In genomic region chr11:34859496-34859895, GRCh38 we compare ENCODE assay signal across 17 cellular contexts. TPM values are rescaled to one million over a fixed set of nuclear protein-coding genes. Genes with fewer than 3 reads are reported as not detected.
DNase-seq lines count a peak whose midpoint lies in the region; ATAC-seq, FAIRE-seq and TF ChIP-seq lines count a peak whose summit lies in the region.
"Had no signal": no experiment of that assay in that cellular context is flagged by ENCODE, and none has a peak within 500 bp of the region (broad histone marks: within the 10 kb centered on the region; RNA-seq: fewer than 3 reads in every experiment).

No MANE protein-coding gene starts in this region.

- H3K9me3 Mint-ChIP-seq in glutamatergic neuron (ENCODE audit: unreplicated experiment) = no peaks in the 10 kb centered on the region
- H3K9me3 Mint-ChIP-seq: CD8-positive, alpha-beta T cell; GM23338 had no signal

- no peak overlapping the region for H3K27ac Mint-ChIP-seq in glutamatergic neuron (ENCODE audit: unreplicated experiment)
- H3K27ac Mint-ChIP-seq: CD8-positive, alpha-beta T cell; GM23338 had no signal

- no peak overlapping the region for H3K4me3 ChIP-seq in MM.1S (ENCODE audit: low read length)
- H3K4me3 ChIP-seq in bronchial epithelial cell (ENCODE audit: low read depth, low read length) = no peak overlapping the region
- no peak overlapping the region for H3K4me3 ChIP-seq in skeletal muscle tissue (ENCODE audit: low read length in 3 of 3)
- H3K4me3 ChIP-seq: GM23338, Peyer's patch had no signal

- H3K9me3 ChIP-seq in MM.1S (replicated peaks; ENCODE audit: insufficient read depth, low read length) (no peaks in the 10 kb centered on the region), skeletal muscle tissue (ENCODE audit: control insufficient read depth in 3 of 3, low read length in 3 of 3) (no peaks in the 10 kb centered on the region)
- H3K9me3 ChIP-seq: Peyer's patch had no signal

- H3K4me3 Mint-ChIP-seq in glutamatergic neuron (ENCODE audit: unreplicated experiment) = no peak overlapping the region
- H3K4me3 Mint-ChIP-seq: CD8-positive, alpha-beta T cell; GM23338 had no signal

- H3K36me3 Mint-ChIP-seq in glutamatergic neuron (ENCODE audit: unreplicated experiment) = no peaks in the 10 kb centered on the region
- H3K36me3 Mint-ChIP-seq: CD8-positive, alpha-beta T cell had no signal

- peaks cover 23% of the 10 kb centered on the region for H3K4me1 ChIP-seq in MM.1S (ENCODE audit: low read length)
- peaks cover 15 to 25% (median 23%) of the 10 kb centered on the region in 3 donors for H3K4me1 ChIP-seq in skeletal muscle tissue (ENCODE audit: control insufficient read depth in 3 of 3, insufficient read depth in 3 of 3, low read length in 3 of 3)

- H3K27me3 Mint-ChIP-seq in glutamatergic neuron (ENCODE audit: unreplicated experiment) = no peaks in the 10 kb centered on the region

- H3K27me3 ChIP-seq in MM.1S (replicated peaks; ENCODE audit: insufficient read depth, low read length) (no peaks in the 10 kb centered on the region), bronchial epithelial cell (ENCODE audit: control insufficient read depth, insufficient read depth, low read length) (no peaks in the 10 kb centered on the region), skeletal muscle tissue (ENCODE audit: control insufficient read depth in 3 of 3, insufficient read depth in 3 of 3, low read length in 3 of 3) (no peaks in the 10 kb centered on the region)
- H3K27me3 ChIP-seq: Peyer's patch had no signal

- H3K4me2 ChIP-seq in MM.1S (ENCODE audit: low read depth, low read length) = peak overlapping the region; percentile 27
- H3K4me2 ChIP-seq: GM23338 had no signal

- peaks cover 18% of the 10 kb centered on the region for H3F3A ChIP-seq in MM.1S (ENCODE audit: insufficient read depth, low read length)

- no peaks in the 10 kb centered on the region for H3K4me1 Mint-ChIP-seq in glutamatergic neuron (ENCODE audit: low read depth, unreplicated experiment)

- no peak for TF ChIP-seq CTCF in MM.1S (IDR thresholded peaks at IDR 0.05; ENCODE audit: low read length)
- no peak for TF ChIP-seq CTCF in bronchial epithelial cell (IDR thresholded peaks at IDR 0.05; ENCODE audit: insufficient read depth, low read length, severe bottlenecking)
- no peak for TF ChIP-seq CTCF in glutamatergic neuron (IDR thresholded peaks at IDR 0.05; ENCODE audit: partially characterized antibody, unreplicated experiment)

- ATAC-seq in left lobe of liver = peak; percentile 65
- no peak for ATAC-seq in GM18861 (IDR thresholded peaks at IDR 0.05; ENCODE audit: unreplicated experiment)
- ATAC-seq: CD8-positive, alpha-beta T cell; GM23338 had no signal

- no peak for DNase-seq in MM.1S
- DNase-seq in bronchial epithelial cell (ENCODE audit: low read depth) = peak; percentile 22
- DNase-seq in left lobe of liver (ENCODE audit: low spot score) = no peak
- DNase-seq in COR-L47 (lab: John Stamatoyannopoulos, UW) = no peak
- DNase-seq in glutamatergic neuron = no peak
- DNase-seq: CD8-positive, alpha-beta T cell; DND-41; GDM1; KG1; NCI-H187; NCI-H774; Peyer's patch; SHP77 had no signal

- peak overlapping the region; percentile 38 for H3K9ac ChIP-seq in MM.1S (ENCODE audit: low read length)
- no peak overlapping the region for H3K9ac ChIP-seq in skeletal muscle tissue (ENCODE audit: low read depth in 1 of 3, low read length in 3 of 3)

- no peak overlapping the region for H2AFZ ChIP-seq in MM.1S (ENCODE audit: low read length)
- H2AFZ ChIP-seq: GM23338 had no signal

- no peaks in the 10 kb centered on the region for H3K79me2 ChIP-seq in MM.1S (ENCODE audit: low read length)

- peak overlapping the region; percentile 81 for H3K27ac ChIP-seq in MM.1S (ENCODE audit: low read length)
- peak overlapping the region; percentile 21 for H3K27ac ChIP-seq in skeletal muscle tissue (ENCODE audit: low read depth, low read length)
- H3K27ac ChIP-seq: HL-60, Peyer's patch had no signal

- no peak for FAIRE-seq in bronchial epithelial cell (lab: Jason Lieb, UNC)

- H3K9me2 ChIP-seq in MM.1S (replicated peaks; ENCODE audit: insufficient read depth, low read length) = no peaks in the 10 kb centered on the region

- H4K20me1 ChIP-seq in MM.1S (ENCODE audit: insufficient read depth, low read length) = no peaks in the 10 kb centered on the region

- H3K36me3 ChIP-seq in MM.1S (replicated peaks; ENCODE audit: insufficient read depth, low read length) = no peaks in the 10 kb centered on the region
- H3K36me3 ChIP-seq in bronchial epithelial cell (ENCODE audit: control insufficient read depth, insufficient read depth, low read length) = no peaks in the 10 kb centered on the region
- no peaks in the 10 kb centered on the region for H3K36me3 ChIP-seq in skeletal muscle tissue (ENCODE audit: control insufficient read depth in 3 of 3, insufficient read depth in 3 of 3, low read length in 3 of 3)
- H3K36me3 ChIP-seq: Peyer's patch had no signal

RNA-seq across cellular contexts. Expression of gene APIP, which starts 56.7 kb away (rescaled TPM):
- total RNA-seq in bronchial epithelial cell (19.0 and 27.8 TPM in 2 replicates), left lobe of liver (8.0 TPM), skeletal muscle tissue (17.2 TPM), glutamatergic neuron (ENCODE audit: unreplicated experiment) (20.9 TPM)

RNA-seq across cellular contexts. Expression of gene PDHX, which starts 56.9 kb away (rescaled TPM):
- total RNA-seq in bronchial epithelial cell (26.6 and 28.9 TPM in 2 replicates), left lobe of liver (26.5 TPM), skeletal muscle tissue (27.1 TPM), glutamatergic neuron (ENCODE audit: unreplicated experiment) (46.5 TPM)
